Comparison of ENCODE assay signal across 2 cellular contexts in genomic region chr4:70855464-70855863, GRCh38.
TF ChIP-seq lines count a peak whose summit lies in the region.

No MANE protein-coding gene starts in this region.

TF ChIP-seq in A549, 52 proteins besides CTCF, POLR2A, EP300 and RAD21 (continued from another document):
- no peak for TF ChIP-seq PBX3 (IDR thresholded peaks at IDR 0.05)
TF ChIP-seq in A549: peak in this region for 1.

TF ChIP-seq in IMR-90, 13 proteins besides CTCF, POLR2A, EP300 and RAD21 (continued from another document):
- TF ChIP-seq NFE2L2 (IDR thresholded peaks at IDR 0.05; ENCODE audit: low read depth, low read length): no peak
- TF ChIP-seq SMC3 (IDR thresholded peaks at IDR 0.05; ENCODE audit: low read depth, low read length): no peak
- peak; percentile 75 for TF ChIP-seq MAFK (IDR thresholded peaks at IDR 0.05; ENCODE audit: low read depth, low read length)
TF ChIP-seq in IMR-90: peak in this region for 1.
